ENCODE assay signal across 8 cellular contexts in the genomic region with DNA sequence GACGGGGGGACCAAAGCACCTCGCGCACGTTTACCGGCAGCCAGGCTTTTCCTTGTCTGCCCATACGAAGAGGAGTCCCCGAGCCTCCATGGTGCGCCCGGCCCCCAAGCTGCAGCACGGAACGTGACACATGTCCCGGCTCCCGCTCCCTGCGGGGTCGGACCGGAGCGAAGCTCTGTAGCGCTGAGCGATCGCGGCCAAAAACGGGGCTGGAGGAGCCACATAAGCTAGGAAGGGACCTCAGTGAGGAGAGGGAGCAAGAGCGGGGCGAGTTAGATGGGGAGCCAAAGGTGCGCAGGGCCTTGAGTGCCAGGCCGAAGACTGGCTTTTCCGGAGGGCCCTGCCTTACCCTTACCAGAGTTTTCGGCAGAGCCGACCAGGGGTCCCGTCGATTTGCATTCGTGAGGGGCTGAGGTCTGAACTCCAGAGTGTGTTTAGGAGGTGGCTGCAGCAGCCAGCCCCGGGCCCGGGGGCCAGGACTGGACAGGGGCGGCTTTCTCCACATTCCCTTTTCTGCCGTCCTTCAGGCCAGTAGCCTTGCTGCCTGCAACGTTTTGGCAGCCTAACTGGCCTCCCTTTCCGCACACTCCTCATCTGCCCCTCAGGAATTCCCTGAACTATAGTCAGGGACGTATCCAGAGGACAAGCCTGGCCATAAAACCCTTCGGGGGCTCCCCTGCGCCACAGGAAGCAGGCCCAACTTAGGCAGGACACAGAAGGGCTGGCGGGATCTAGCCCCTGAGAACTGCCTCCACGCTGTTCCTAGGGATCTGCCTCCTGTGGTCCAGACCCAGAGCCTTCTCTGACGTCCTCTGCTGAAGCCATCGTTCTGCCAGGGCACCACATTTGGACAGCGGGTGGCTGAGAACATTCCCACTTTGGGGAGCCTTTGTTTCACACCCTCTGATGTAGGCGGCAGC. TPM values are rescaled to one million over a fixed set of nuclear protein-coding genes. Genes with fewer than 3 reads are reported as not detected.
DNase-seq lines count a peak whose midpoint lies in the region; ATAC-seq and TF ChIP-seq lines count a peak whose summit lies in the region.

No MANE protein-coding gene starts in this region.

- H3K4me3 ChIP-seq in GM12864 (ENCODE audit: low read depth, low read length), result peak overlapping the region; percentile 85
- H3K4me3 ChIP-seq in OCI-LY3 (ENCODE audit: low read length), result peak overlapping the region; percentile 96
- peak overlapping the region; percentile 69 for H3K4me3 ChIP-seq in colonic mucosa
- peak overlapping the region; percentile 64 for H3K4me3 ChIP-seq in mononuclear cell (ENCODE audit: low read length)
- H3K4me3 ChIP-seq in uterus, result peak overlapping the region; percentile 57 to 74

- H3K9me3 ChIP-seq in OCI-LY3 (ENCODE audit: insufficient read depth, low read length) (no peaks in the 10 kb centered on the region), colonic mucosa (no peaks in the 10 kb centered on the region), mononuclear cell (ENCODE audit: low read depth, low read length) (no peaks in the 10 kb centered on the region), uterus (no peaks in the 10 kb centered on the region)

- no peak for DNase-seq in GM12864 (ENCODE audit: low read depth)
- DNase-seq in colonic mucosa, result no peak
- DNase-seq in uterus, result no peak
- no peak for DNase-seq in NK-92 (lab: John Stamatoyannopoulos, UW; ENCODE audit: unreplicated experiment)
- no peak for DNase-seq in DMS79 treated with DMSO at 0.1 percent for 48 hours (lab: John Stamatoyannopoulos, UW)

- H3K27ac ChIP-seq in OCI-LY3 (ENCODE audit: low read length) (peak overlapping the region; percentile 63), colonic mucosa (peak overlapping the region; percentile 90), uterus (peak overlapping the region; percentile 89 to 95)

- H2AFZ ChIP-seq in OCI-LY3 (ENCODE audit: low read depth, low read length), result no peak overlapping the region

- H3K9ac ChIP-seq in OCI-LY3 (ENCODE audit: low read length), result peak overlapping the region; percentile 99
- peak overlapping the region; percentile 55 to 84 for H3K9ac ChIP-seq in colonic mucosa (ENCODE audit: low read depth in 2 of 2, low read length in 2 of 2)

- peak overlapping the region; percentile 95 for H3K4me2 ChIP-seq in OCI-LY3 (ENCODE audit: low read length)

- TF ChIP-seq CTCF in GM12864 (IDR thresholded peaks at IDR 0.05; ENCODE audit: low read depth, low read length, missing control alignments) (no peak), OCI-LY3 (IDR thresholded peaks at IDR 0.05; ENCODE audit: low read depth, low read length) (no peak), colonic mucosa (IDR thresholded peaks at IDR 0.05) (no peak), uterus (IDR thresholded peaks at IDR 0.05) (no peak)

- H4K20me1 ChIP-seq in OCI-LY3 (ENCODE audit: insufficient read depth, low read length), result peaks cover 5% of the 10 kb centered on the region; the same call in 1 of the 2 replicates

- peaks cover 56% of the 10 kb centered on the region for H3K79me2 ChIP-seq in OCI-LY3 (ENCODE audit: low read length)

- no peak for ATAC-seq in HG02571 (IDR thresholded peaks at IDR 0.05; ENCODE audit: unreplicated experiment)

- H3K27me3 ChIP-seq in OCI-LY3 (ENCODE audit: low read depth, low read length), result no peaks in the 10 kb centered on the region
- no peaks in the 10 kb centered on the region for H3K27me3 ChIP-seq in colonic mucosa
- no peaks in the 10 kb centered on the region for H3K27me3 ChIP-seq in mononuclear cell (ENCODE audit: insufficient read depth, low read length)
- H3K27me3 ChIP-seq in uterus, result no peaks in the 10 kb centered on the region

- H3K36me3 ChIP-seq in OCI-LY3 (replicated peaks; ENCODE audit: low read depth, low read length) (peaks cover 27% of the 10 kb centered on the region), colonic mucosa (peaks cover 4% of the 10 kb centered on the region), uterus (no peaks in the 10 kb centered on the region)

- TF ChIP-seq POLR2A in uterus (IDR thresholded peaks at IDR 0.05), result no peak

- intact Hi-C loops in colonic mucosa (cut with DNase I) (no loop called here), uterus (cut with DNase I; ENCODE audit: low total_unique reads) (no loop called here)

- H3K4me1 ChIP-seq in OCI-LY3 (ENCODE audit: low read length), result peaks cover 18% of the 10 kb centered on the region
- peaks cover 6% of the 10 kb centered on the region for H3K4me1 ChIP-seq in colonic mucosa
- peaks cover 29% of the 10 kb centered on the region for H3K4me1 ChIP-seq in mononuclear cell (ENCODE audit: insufficient read depth, low read length)
- peaks cover 0 to 9% of the 10 kb centered on the region in 2 donors for H3K4me1 ChIP-seq in uterus

RNA-seq across cellular contexts. Expression of a gene that starts 0.7 kb away (rescaled TPM):
- total RNA-seq in colonic mucosa, result 100 to 1,000 TPM; 253 to 377 TPM
- 121 TPM for total RNA-seq in mononuclear cell
- total RNA-seq in uterus, result 100 to 1,000 TPM in 2 of 4 donors, 10 to 100 TPM in 2; 26.9 to 633 (median 103) TPM

RNA-seq across cellular contexts. Expression of a gene that starts 1.0 kb away (rescaled TPM):
- total RNA-seq in colonic mucosa (10 to 100 TPM; 80.6 to 92.6 TPM), mononuclear cell (42.3 TPM), uterus (10 to 100 TPM; 48.4 to 88.5 (median 67.2) TPM)

RNA-seq across cellular contexts. Expression of a gene that starts 14.3 kb away (rescaled TPM):
- total RNA-seq in colonic mucosa, result 1 to 10 TPM in 1 of 2 donors, under 1 TPM in 1; 0.64 to 2.3 TPM
- total RNA-seq in mononuclear cell, result under 0.01 TPM
- total RNA-seq in uterus, result 10 to 100 TPM in 1 of 4 donors, 1 to 10 TPM in 2, under 1 TPM in 1; 0.76 to 13.8 (median 5.5) TPM

RNA-seq across cellular contexts. Expression of a gene that starts 31.1 kb away (rescaled TPM):
- total RNA-seq in colonic mucosa (1 to 10 TPM in 1 of 2 donors, under 1 TPM in 1; 0.57 to 3.7 TPM), mononuclear cell (0.21 TPM), uterus (10 to 100 TPM in 1 of 4 donors, 1 to 10 TPM in 3; 1.5 to 50.7 (median 5.1) TPM)

RNA-seq across cellular contexts. Expression of a gene that starts 35.2 kb away (rescaled TPM):
- total RNA-seq in colonic mucosa, result 1 to 10 TPM; 1.5 to 3.2 TPM
- 15.6 TPM for total RNA-seq in mononuclear cell
- 10 to 100 TPM in 3 of 4 donors, 1 to 10 TPM in 1; 2.6 to 21.3 (median 16.8) TPM for total RNA-seq in uterus
